ENCODE assay signal across 19 cellular contexts in genomic region chr15:92633001-92633400, GRCh38. TPM values are rescaled to one million over a fixed set of nuclear protein-coding genes. Genes with fewer than 3 reads are reported as not detected.
A peak's percentile ranks its signal among the peaks of the same experiment; 100 is the strongest.
DNase-seq lines count a peak whose midpoint lies in the region; ATAC-seq, FAIRE-seq and TF ChIP-seq lines count a peak whose summit lies in the region.
"Had no signal": no experiment of that assay in that cellular context is flagged by ENCODE, and none has a peak within 500 bp of the region (broad histone marks: within the 10 kb centered on the region; RNA-seq: fewer than 3 reads in every experiment).

No MANE protein-coding gene starts in this region.

- H3K27ac ChIP-seq in Panc1 (ENCODE audit: low read length) (0 out of 2 replicates have a peak overlapping the region, but pooled peaks have one; percentile 13), GM12878 (ENCODE audit: control insufficient read depth, insufficient read depth) (peak overlapping the region; percentile 42; the same call in 1 of the 2 replicates), upper lobe of left lung (no peak overlapping the region)
- H3K27ac ChIP-seq: GM23248 had no signal

- H3K4me3 ChIP-seq in Panc1 (ENCODE audit: low read depth in 2 of 2, low read length in 2 of 2): no peak overlapping the region
- no peak overlapping the region for H3K4me3 ChIP-seq in GM12878
- H3K4me3 ChIP-seq in upper lobe of left lung: no peak overlapping the region
- H3K4me3 ChIP-seq: GM23248 had no signal

- no peaks in the 10 kb centered on the region for H4K20me1 ChIP-seq in GM12878 (ENCODE audit: control insufficient read depth, insufficient read depth)

- peak overlapping the region in 2 of 3 experiments; percentile 24 to 37 for H3K27ac Mint-ChIP-seq in nephron
- H3K27ac Mint-ChIP-seq: CD8-positive, alpha-beta T cell; HFFc6; IgD-negative memory B cell had no signal

- intact Hi-C loops in Panc1 (cut with micrococcal nuclease; ENCODE audit: unreplicated experiment): no loop called here
- intact Hi-C loops in GM12878 (cut with micrococcal nuclease; ENCODE audit: unreplicated experiment): no loop called here

- H3K36me3 ChIP-seq in Panc1 (ENCODE audit: control insufficient read depth, insufficient read depth, low read length) (no peaks in the 10 kb centered on the region), GM12878 (ENCODE audit: control insufficient read depth in 2 of 2, insufficient read depth in 2 of 2, low read length in 1 of 2) (peaks cover 2 to 12% of the 10 kb centered on the region in 2 experiments; a peak in 2 of 4 replicates), upper lobe of left lung (peaks cover 0 to 3% (median 0%) of the 10 kb centered on the region in 4 donors)

- no peak for FAIRE-seq in GM12878 (lab: Jason Lieb, UNC)
- FAIRE-seq: A204.1, H54, HepG2 had no signal

- H3K9me3 ChIP-seq in Panc1 (ENCODE audit: control insufficient read depth, insufficient read depth, low read depth, low read length) (no peaks in the 10 kb centered on the region), GM12878 (replicated peaks; ENCODE audit: control insufficient read depth, insufficient read depth, low read length) (peaks cover 11% of the 10 kb centered on the region; the same call in 2 of the 3 replicates), upper lobe of left lung (no peaks in the 10 kb centered on the region)

- no peak for DNase-seq in Panc1 (ENCODE audit: low read depth, low spot score)
- no peak for DNase-seq in GM12878 (ENCODE audit: low read depth, low spot score)
- DNase-seq in upper lobe of left lung: no peak
- DNase-seq: AML-193; Calu3; CD8-positive, alpha-beta T cell; DMS79 treated with DMSO at 0.1 percent for 48 hours; GF-D8; GM23248; HFFc6; KBM-7 had no signal

- TF ChIP-seq RAD21 in GM12878 (IDR thresholded peaks at IDR 0.05; ENCODE audit: insufficient read depth, low read depth, low read length): no peak

- peaks cover 28% of the 10 kb centered on the region for H3K79me2 ChIP-seq in GM12878 (ENCODE audit: control insufficient read depth, insufficient read depth, low read length)

- H3K9me3 Mint-ChIP-seq in nephron: no peaks in the 10 kb centered on the region
- H3K9me3 Mint-ChIP-seq: CD8-positive, alpha-beta T cell; IgD-negative memory B cell had no signal

- TF ChIP-seq CTCF in Panc1 (IDR thresholded peaks at IDR 0.05) (no peak), GM12878 (IDR thresholded peaks at IDR 0.05 in 2 of 3, conservative IDR thresholded peaks at IDR 0.05 in 1 of 3; ENCODE audit: control insufficient read depth in 2 of 3, extremely low read depth in 1 of 3, insufficient read depth in 1 of 3, low read depth in 3 of 3, low read length in 3 of 3) (no peak), nephron (IDR thresholded peaks at IDR 0.05; ENCODE audit: unreplicated experiment in 3 of 3) (no peak), upper lobe of left lung (IDR thresholded peaks at IDR 0.05) (no peak)

- TF ChIP-seq POLR2A in GM12878 (IDR thresholded peaks at IDR 0.05; ENCODE audit: low read depth, low read length) (no peak), upper lobe of left lung (IDR thresholded peaks at IDR 0.05) (no peak)

- H3K4me2 ChIP-seq in GM12878 (ENCODE audit: control insufficient read depth, insufficient read depth): no peak overlapping the region

- no peak overlapping the region for H2AFZ ChIP-seq in GM12878 (ENCODE audit: control insufficient read depth, low read depth, low read length)
- H2AFZ ChIP-seq: GM23248 had no signal

- in situ Hi-C loops in Panc1 (cut with HindIII; ENCODE audit: low pct_unique_long_range_greater_than_20kb, low sequenced_read_pairs): no loop called here
- in situ Hi-C loops in GM12878 (cut with MboI): no loop called here

- POLR2A ChIA-PET in Panc1 (lab: Charles Lee) (no interaction called here), GM12878 (lab: Charles Lee) (no interaction called here)

- H3K4me1 Mint-ChIP-seq in nephron: peaks cover 61% of the 10 kb centered on the region

- CTCF ChIA-PET in Panc1 (lab: Charles Lee): no interaction called here
- CTCF ChIA-PET in GM12878 (lab: Yijun Ruan, JAX): no interaction called here

- H3K4me1 ChIP-seq in Panc1 (ENCODE audit: control insufficient read depth, insufficient read depth, low read length): peaks cover 38% of the 10 kb centered on the region
- peaks cover 28% of the 10 kb centered on the region for H3K4me1 ChIP-seq in GM12878 (ENCODE audit: control insufficient read depth, insufficient read depth, low read length)
- H3K4me1 ChIP-seq in upper lobe of left lung: peaks cover 0 to 27% (median 14%) of the 10 kb centered on the region in 4 donors

- no peak overlapping the region for H3K9ac ChIP-seq in GM12878 (ENCODE audit: control insufficient read depth, insufficient read depth, low read length)
- H3K9ac ChIP-seq: GM23248 had no signal

- RAD21 ChIA-PET in GM12878 (lab: Charles Lee; ENCODE audit: unreplicated experiment): no interaction called here

- peaks cover 11% of the 10 kb centered on the region for H3K36me3 Mint-ChIP-seq in nephron (ENCODE audit: low read depth)
- H3K36me3 Mint-ChIP-seq: CD8-positive, alpha-beta T cell; IgD-negative memory B cell had no signal

- H3K27me3 Mint-ChIP-seq in nephron (ENCODE audit: low read depth): no peaks in the 10 kb centered on the region

- BruUV-seq in Panc1 (replicated peaks; lab: Mats Ljungman, UMichigan) (no TSS peak), GM12878 (replicated peaks; lab: Mats Ljungman, UMichigan) (no TSS peak)

- no peak overlapping the region for H3K4me3 Mint-ChIP-seq in nephron
- H3K4me3 Mint-ChIP-seq: CD8-positive, alpha-beta T cell; HFFc6; IgD-negative memory B cell had no signal

- ATAC-seq in Panc1 (no peak), GM12878 (no peak), HG03457 (IDR thresholded peaks at IDR 0.05; ENCODE audit: unreplicated experiment) (no peak), GM21576 (IDR thresholded peaks at IDR 0.05; ENCODE audit: unreplicated experiment) (no peak), upper lobe of left lung (ENCODE audit: low FRiP score in 2 of 2) (no peak)
- ATAC-seq: CD8-positive, alpha-beta T cell; HCT116; HepG2 had no signal

- TF ChIP-seq EP300 in GM12878 (IDR thresholded peaks at IDR 0.05; ENCODE audit: borderline replicate concordance in 1 of 2, control insufficient read depth in 1 of 2, low read depth in 2 of 2, low read length in 2 of 2) (no peak), upper lobe of left lung (IDR thresholded peaks at IDR 0.05) (no peak)

- H3K27me3 ChIP-seq in Panc1 (ENCODE audit: control insufficient read depth, insufficient read depth, low read length): no peaks in the 10 kb centered on the region
- H3K27me3 ChIP-seq in GM12878 (replicated peaks in 1 of 2; ENCODE audit: control insufficient read depth in 2 of 2, insufficient read depth in 2 of 2, low read length in 1 of 2): no peaks in the 10 kb centered on the region
- H3K27me3 ChIP-seq in upper lobe of left lung: no peaks in the 10 kb centered on the region

- SMC1A ChIA-PET in GM12878 (lab: Charles Lee; ENCODE audit: uncharacterized antibody, unreplicated experiment): interaction anchor here (1.2 kb wide), 1 partner anchor 13 kb away, joined by 3 read pairs; no protein-coding TSS in a partner anchor

- WGBS in GM12878 (ENCODE audit: insufficient coverage, insufficient replicate concordance, low lambda C conversion rate, missing lambda C conversion rate): 64% methylated on average over 8 of the region's 8 CpGs
- WGBS in upper lobe of left lung, 2 donors: 89 to 96% methylated on average over 8 of the region's 8 CpGs

TF ChIP-seq in GM12878, 131 proteins besides CTCF, POLR2A, EP300 and RAD21 (continues in another document):
- peak; percentile 73; the same call in 1 of the 2 replicates for TF ChIP-seq TCF7 (IDR thresholded peaks at IDR 0.05; ENCODE audit: borderline replicate concordance)

RNA-seq across cellular contexts. Expression of gene FAM174B, which starts 22.6 kb away (rescaled TPM):
- total RNA-seq in Panc1 (2021; ENCODE audit: unreplicated experiment) (30.7 TPM), GM12878 (2014; rRNA removed) (3.0 and 4.1 TPM in 2 replicates), GM12878 (2014; rRNA removed; fragmentation: Illumina TruSeq; extraction: Trizol) (2.8 and 3.9 TPM in 2 replicates), GM12878 (2021) (8.0 and 10.7 TPM in 2 replicates), upper lobe of left lung (100 to 1,000 TPM in 1 of 6 donors, 10 to 100 TPM in 5; 54.5 to 109 (median 67.5) TPM)
- polyA plus RNA-seq in Panc1 (2012; ENCODE audit: insufficient read length): 22.5 TPM
- total RNA-seq in GM12878 (2013; cell fraction: nucleolus; rRNA removed): 19.8 and 20.0 TPM in 2 replicates
- 11.6 TPM for polyA plus RNA-seq in GM12878 (2011; ENCODE audit: low read depth)
- polyA plus RNA-seq in GM12878 (2011; rRNA removed) (12.1 and 15.9 TPM in 2 replicates), GM12878 (2014; fragmentation: Illumina TruSeq; extraction: Trizol) (6.6 and 7.0 TPM in 2 replicates), GM12878 (2014; fragmentation: Nextera tagmentation; extraction: Ambion mirVana) (1 to 10 TPM in 1 of 2 experiments, under 1 TPM in 1; 0.71 to 2.4 TPM), GM12878 (2014; rRNA removed) (4.3 and 5.3 TPM in 2 replicates), GM12878 (2016; fragmentation: Nextera tagmentation; extraction: Ambion mirVana) (1 to 10 TPM; 4.1 to 6.5 TPM)
- polyA plus RNA-seq in GM12878 (2011; cell fraction: cytosol; rRNA removed): 12.6 and 20.8 TPM in 2 replicates
- polyA plus RNA-seq in GM12878 (2011; cell fraction: nucleus; rRNA removed): 5.0 and 7.8 TPM in 2 replicates
- polyA plus RNA-seq in GM12878 (2012): 27.8 and 39.8 TPM in 2 replicates
- 20.9 and 22.8 TPM in 2 replicates for polyA minus RNA-seq in GM12878 (2011; rRNA and poly(A)+ RNA removed)
- polyA minus RNA-seq in GM12878 (2011; cell fraction: cytosol; rRNA and poly(A)+ RNA removed): 5.3 and 10.3 TPM in 2 replicates
- polyA minus RNA-seq in GM12878 (2011; cell fraction: nucleus; rRNA and poly(A)+ RNA removed): 7.4 and 21.9 TPM in 2 replicates

Comparison
In these comparisons a context has a peak if more than half of its experiments do, and no peak if none do; other contexts are left out.
1. H3K27ac ChIP-seq: peak in Panc1 (single experiment) and GM12878 (single experiment); none in upper lobe of left lung (0 of 4).